In genomic region chr2:149702571-149702970, GRCh38 we compare ENCODE assay signal across 32 cellular contexts.
"Had no signal": no experiment of that assay in that cellular context is flagged by ENCODE, and none has a peak within 500 bp of the region (broad histone marks: within the 10 kb centered on the region; RNA-seq: fewer than 3 reads in every experiment).

No MANE protein-coding gene starts in this region.

- H3K9me3 ChIP-seq: ascending aorta, breast epithelium, gastroesophageal sphincter had no signal

- H3K4me3 ChIP-seq: ascending aorta, breast epithelium, cardiac muscle cell, coronary artery, dorsolateral prefrontal cortex, gastroesophageal sphincter had no signal

- H3K27me3 ChIP-seq: ascending aorta, breast epithelium, cardiac muscle cell, dorsolateral prefrontal cortex, gastroesophageal sphincter had no signal

- H3K4me3 Mint-ChIP-seq: activated B cell treated with CpG ODN at 0.5 μM for 24 hours; activated CD4-positive, alpha-beta memory T cell treated with anti-CD3 and anti-CD28 coated beads for 36 hours; activated CD8-positive, alpha-beta memory T cell treated with anti-CD3 and anti-CD28 coated beads, Interleukin-2, amount 10 ng/mL, durations not matched to agents 7 days and 5 days; activated CD8-positive, alpha-beta T cell treated with anti-CD3 and anti-CD28 coated beads, Interleukin-2, amount 10 ng/mL, durations not matched to agents 7 days and 5 days; activated naive CD4-positive, alpha-beta T cell treated with anti-CD3 and anti-CD28 coated beads for 36 hours; activated naive CD4-positive, alpha-beta T cell treated with anti-CD3 and anti-CD28 coated beads, Interleukin-2, amount 50 U/mL, for 24 hours; activated naive CD8-positive, alpha-beta T cell treated with anti-CD3 and anti-CD28 coated beads for 36 hours; activated T-helper 1 cell treated with anti-CD3 and anti-CD28 coated beads, Interleukin-12 subunit alpha, Interleukin-12 subunit beta, Interleukin-2, Interleukin-4 antibody, amounts not matched to agents 30 ng/mL and 10 ng/mL and 1 ng/mL, durations not matched to agents 14 hours and 24 hours and 36 hours; brain; central memory CD8-positive, alpha-beta T cell; dendritic cell treated with granulocyte-macrophage colony-stimulating factor and Interleukin-4, amounts not matched to agents 40 ng/mL and 50 ng/mL, for 4 days; effector memory CD8-positive, alpha-beta T cell; T-helper 17 cell; T-helper 2 cell treated with Interferon-gamma antibody and Interleukin-4, amounts not matched to agents 5 μg/mL and 100 μg/mL, for 36 hours had no signal

- H3K4me1 ChIP-seq: ascending aorta, breast epithelium, gastroesophageal sphincter had no signal

- H3K27ac ChIP-seq: ascending aorta, breast epithelium, cardiac muscle cell, coronary artery, dorsolateral prefrontal cortex, gastroesophageal sphincter, WERI-Rb-1 had no signal

- H3K4me1 Mint-ChIP-seq: activated B cell treated with CpG ODN at 0.5 μM for 24 hours; activated CD8-positive, alpha-beta memory T cell treated with anti-CD3 and anti-CD28 coated beads, Interleukin-2, amount 10 ng/mL, durations not matched to agents 7 days and 5 days; activated naive CD4-positive, alpha-beta T cell treated with anti-CD3 and anti-CD28 coated beads, Interleukin-2, amount 50 U/mL, for 24 hours; activated naive CD8-positive, alpha-beta T cell treated with anti-CD3 and anti-CD28 coated beads for 36 hours; central memory CD8-positive, alpha-beta T cell; T-helper 17 cell had no signal

- H3K9me3 Mint-ChIP-seq: activated B cell treated with CpG ODN at 0.5 μM for 24 hours; activated CD4-positive, alpha-beta memory T cell treated with anti-CD3 and anti-CD28 coated beads for 36 hours; activated naive CD4-positive, alpha-beta T cell treated with anti-CD3 and anti-CD28 coated beads for 36 hours; activated naive CD4-positive, alpha-beta T cell treated with anti-CD3 and anti-CD28 coated beads, Interleukin-2, amount 50 U/mL, for 24 hours; activated T-helper 1 cell treated with anti-CD3 and anti-CD28 coated beads, Interleukin-12 subunit alpha, Interleukin-12 subunit beta, Interleukin-2, Interleukin-4 antibody, amounts not matched to agents 30 ng/mL and 10 ng/mL and 1 ng/mL, durations not matched to agents 14 hours and 24 hours and 36 hours; activated T-helper 2 cell treated with anti-CD3 and anti-CD28 coated beads, Interferon-gamma antibody, Interleukin-2, Interleukin-4, amounts not matched to agents 10 μg/mL and 5 μg/mL and 100 μg/mL, durations not matched to agents 14 hours and 24 hours and 36 hours; dendritic cell treated with granulocyte-macrophage colony-stimulating factor and Interleukin-4, amounts not matched to agents 40 ng/mL and 50 ng/mL, for 4 days; effector memory CD8-positive, alpha-beta T cell; T-helper 2 cell treated with Interferon-gamma antibody and Interleukin-4, amounts not matched to agents 5 μg/mL and 100 μg/mL, for 36 hours had no signal

- H3K36me3 ChIP-seq: ascending aorta, breast epithelium, cardiac muscle cell, gastroesophageal sphincter, WERI-Rb-1 had no signal

- H3K27me3 Mint-ChIP-seq: activated B cell treated with CpG ODN at 0.5 μM for 24 hours; activated CD8-positive, alpha-beta memory T cell treated with anti-CD3 and anti-CD28 coated beads, Interleukin-2, amount 10 ng/mL, durations not matched to agents 7 days and 5 days; central memory CD8-positive, alpha-beta T cell; dendritic cell treated with granulocyte-macrophage colony-stimulating factor and Interleukin-4, amounts not matched to agents 40 ng/mL and 50 ng/mL, for 4 days; effector memory CD8-positive, alpha-beta T cell had no signal

- H3K36me3 Mint-ChIP-seq: activated CD4-positive, alpha-beta memory T cell treated with anti-CD3 and anti-CD28 coated beads for 36 hours; activated CD8-positive, alpha-beta memory T cell treated with anti-CD3 and anti-CD28 coated beads, Interleukin-2, amount 10 ng/mL, durations not matched to agents 7 days and 5 days; activated naive CD4-positive, alpha-beta T cell treated with anti-CD3 and anti-CD28 coated beads, Interleukin-2, amount 50 U/mL, for 24 hours; activated naive CD8-positive, alpha-beta T cell treated with anti-CD3 and anti-CD28 coated beads for 36 hours had no signal

- ATAC-seq: activated CD4-positive, CD25-positive, alpha-beta regulatory T cell treated with anti-CD3 and anti-CD28 coated beads, Interleukin-2, amount 50 U/mL, for 24 hours; activated CD8-positive, alpha-beta memory T cell treated with anti-CD3 and anti-CD28 coated beads, Interleukin-2, amount 10 ng/mL, durations not matched to agents 7 days and 5 days; activated CD8-positive, alpha-beta T cell treated with anti-CD3 and anti-CD28 coated beads, Interleukin-2, amount 10 ng/mL, durations not matched to agents 7 days and 5 days; effector memory CD8-positive, alpha-beta T cell; esophagus mucosa; gastroesophageal sphincter; T-helper 17 cell had no signal

- H3K27ac Mint-ChIP-seq: activated B cell treated with CpG ODN at 0.5 μM for 24 hours; activated CD4-positive, alpha-beta memory T cell treated with anti-CD3 and anti-CD28 coated beads for 36 hours; activated CD8-positive, alpha-beta memory T cell treated with anti-CD3 and anti-CD28 coated beads, Interleukin-2, amount 10 ng/mL, durations not matched to agents 7 days and 5 days; activated CD8-positive, alpha-beta T cell treated with anti-CD3 and anti-CD28 coated beads, Interleukin-2, amount 10 ng/mL, durations not matched to agents 7 days and 5 days; activated naive CD4-positive, alpha-beta T cell treated with anti-CD3 and anti-CD28 coated beads for 36 hours; activated naive CD4-positive, alpha-beta T cell treated with anti-CD3 and anti-CD28 coated beads, Interleukin-2, amount 50 U/mL, for 24 hours; activated naive CD8-positive, alpha-beta T cell treated with anti-CD3 and anti-CD28 coated beads for 36 hours; activated T-helper 1 cell treated with anti-CD3 and anti-CD28 coated beads, Interleukin-12 subunit alpha, Interleukin-12 subunit beta, Interleukin-2, Interleukin-4 antibody, amounts not matched to agents 30 ng/mL and 10 ng/mL and 1 ng/mL, durations not matched to agents 14 hours and 24 hours and 36 hours; activated T-helper 2 cell treated with anti-CD3 and anti-CD28 coated beads, Interferon-gamma antibody, Interleukin-2, Interleukin-4, amounts not matched to agents 10 μg/mL and 5 μg/mL and 100 μg/mL, durations not matched to agents 14 hours and 24 hours and 36 hours; brain; dendritic cell treated with granulocyte-macrophage colony-stimulating factor and Interleukin-4, amounts not matched to agents 40 ng/mL and 50 ng/mL, for 4 days; effector memory CD8-positive, alpha-beta T cell; T-helper 17 cell; T-helper 2 cell treated with Interferon-gamma antibody and Interleukin-4, amounts not matched to agents 5 μg/mL and 100 μg/mL, for 36 hours had no signal

- DNase-seq: activated B cell treated with CpG ODN at 0.5 μM for 24 hours; activated CD4-positive, alpha-beta memory T cell treated with anti-CD3 and anti-CD28 coated beads for 36 hours; activated CD4-positive, alpha-beta T cell treated with anti-CD3 and anti-CD28 coated beads for 48 hours; activated CD8-positive, alpha-beta memory T cell treated with anti-CD3 and anti-CD28 coated beads, Interleukin-2, amount 10 ng/mL, durations not matched to agents 7 days and 5 days; activated CD8-positive, alpha-beta memory T cell treated with anti-CD3 and anti-CD28 coated beads, Interleukin-2, amount 50 U/mL, for 4 hours; activated CD8-positive, alpha-beta T cell treated with anti-CD3 and anti-CD28 coated beads, Interleukin-2, amount 10 ng/mL, durations not matched to agents 7 days and 5 days; activated effector memory CD4-positive, alpha-beta T cell treated with anti-CD3 and anti-CD28 coated beads, Interleukin-2, amount 50 U/mL, for 16 hours; activated naive CD4-positive, alpha-beta T cell treated with anti-CD3 and anti-CD28 coated beads for 36 hours; activated naive CD8-positive, alpha-beta T cell treated with anti-CD3 and anti-CD28 coated beads for 36 hours; activated T-cell treated with anti-CD3 and anti-CD28 coated beads, Interleukin-2, amount 50 U/mL, for 1 hour; activated T-cell treated with anti-CD3 and anti-CD28 coated beads, Interleukin-2, amount 50 U/mL, for 48 hours; dorsolateral prefrontal cortex; effector memory CD8-positive, alpha-beta T cell; foreskin melanocyte; T-helper 1 cell; T-helper 17 cell; T1000; WERI-Rb-1 had no signal
